9 cellular contexts compared by ENCODE assay signal in genomic region chr17:42289863-42290165, GRCh38. TPM values are rescaled to one million over a fixed set of nuclear protein-coding genes. Genes with fewer than 3 reads are reported as not detected.
DNase-seq lines count a peak whose midpoint lies in the region; ATAC-seq and TF ChIP-seq lines count a peak whose summit lies in the region.
"Had no signal": no experiment of that assay in that cellular context is flagged by ENCODE, and none has a peak within 500 bp of the region (broad histone marks: within the 10 kb centered on the region; RNA-seq: fewer than 3 reads in every experiment).

No MANE protein-coding gene starts in this region.

- DNase-seq in activated CD8-positive, alpha-beta memory T cell treated with anti-CD3 and anti-CD28 coated beads, Interleukin-2, amount 10 ng/mL, durations not matched to agents 7 days and 5 days, result no peak
- DNase-seq in islet precursor cell, result peak; percentile 48
- DNase-seq in stimulated activated CD8-positive, alpha-beta memory T cell treated with anti-CD3 and anti-CD28 coated beads, Interleukin-15, amount 100 ng/mL, for 4 hours (ENCODE audit: low read depth in 2 of 2), result peak; percentile 61 to 82
- DNase-seq in SW 1271 (lab: John Stamatoyannopoulos, UW), result no peak
- DNase-seq in foreskin fibroblast, result no peak
- no peak for DNase-seq in mucosa of gallbladder (ENCODE audit: low spot score)
- DNase-seq: NCI-H82 had no signal

- no peaks in the 10 kb centered on the region for H3K9me3 ChIP-seq in KOPT-K1 (ENCODE audit: insufficient read depth, low read length, poor library complexity, severe bottlenecking)

- no peak for TF ChIP-seq CTCF in foreskin fibroblast (IDR thresholded peaks at IDR 0.05; ENCODE audit: low read depth, low read length)

- peaks cover 55% of the 10 kb centered on the region for H3K36me3 ChIP-seq in KOPT-K1 (ENCODE audit: insufficient read depth, low read length)

- peak overlapping the region; percentile 96 for H3K27ac ChIP-seq in KOPT-K1 (ENCODE audit: low read depth, low read length, poor library complexity, severe bottlenecking)

- peaks cover 19% of the 10 kb centered on the region for H3K36me3 Mint-ChIP-seq in activated CD8-positive, alpha-beta memory T cell treated with anti-CD3 and anti-CD28 coated beads, Interleukin-2, amount 10 ng/mL, durations not matched to agents 7 days and 5 days

- peak overlapping the region; percentile 96 for H3K4me3 Mint-ChIP-seq in activated CD8-positive, alpha-beta memory T cell treated with anti-CD3 and anti-CD28 coated beads, Interleukin-2, amount 10 ng/mL, durations not matched to agents 7 days and 5 days

- H3K27me3 Mint-ChIP-seq in activated CD8-positive, alpha-beta memory T cell treated with anti-CD3 and anti-CD28 coated beads, Interleukin-2, amount 10 ng/mL, durations not matched to agents 7 days and 5 days, result no peaks in the 10 kb centered on the region

- no peaks in the 10 kb centered on the region for H3K9me3 Mint-ChIP-seq in activated CD8-positive, alpha-beta memory T cell treated with anti-CD3 and anti-CD28 coated beads, Interleukin-2, amount 10 ng/mL, durations not matched to agents 7 days and 5 days (ENCODE audit: low read depth)

- no peak for ATAC-seq in activated CD8-positive, alpha-beta memory T cell treated with anti-CD3 and anti-CD28 coated beads, Interleukin-2, amount 10 ng/mL, durations not matched to agents 7 days and 5 days
- ATAC-seq in HG02852 (IDR thresholded peaks at IDR 0.05; ENCODE audit: unreplicated experiment), result no peak

- H3K4me1 Mint-ChIP-seq in activated CD8-positive, alpha-beta memory T cell treated with anti-CD3 and anti-CD28 coated beads, Interleukin-2, amount 10 ng/mL, durations not matched to agents 7 days and 5 days, result peaks cover 55% of the 10 kb centered on the region

- CTCF ChIA-PET in activated CD8-positive, alpha-beta memory T cell treated with anti-CD3 and anti-CD28 coated beads, Interleukin-2, amount 10 ng/mL, durations not matched to agents 7 days and 5 days (lab: Charles Lee), result interaction anchor here (0.8 to 3.5 kb wide), 10 partner anchors 11 to 270 kb away, joined by 3 to 24 read pairs (median 4); partner anchors contain the start of gene NKIRAS2

- no peak overlapping the region for H3K4me3 ChIP-seq in foreskin fibroblast (ENCODE audit: low read depth in 1 of 2, low read length in 2 of 2)

- peak overlapping the region; percentile 84 for H3K27ac Mint-ChIP-seq in activated CD8-positive, alpha-beta memory T cell treated with anti-CD3 and anti-CD28 coated beads, Interleukin-2, amount 10 ng/mL, durations not matched to agents 7 days and 5 days

RNA-seq across cellular contexts. Expression of gene STAT5A, which starts 1.5 kb away (rescaled TPM):
- 100 to 1,000 TPM; 118 to 127 TPM for total RNA-seq in activated CD8-positive, alpha-beta memory T cell treated with anti-CD3 and anti-CD28 coated beads, Interleukin-2, amount 10 ng/mL, durations not matched to agents 7 days and 5 days
- 30.8 TPM for total RNA-seq in mucosa of gallbladder

RNA-seq across cellular contexts. Expression of gene STAT5B, which starts 13.6 kb away (rescaled TPM):
- 100 to 1,000 TPM; 112 to 116 TPM for total RNA-seq in activated CD8-positive, alpha-beta memory T cell treated with anti-CD3 and anti-CD28 coated beads, Interleukin-2, amount 10 ng/mL, durations not matched to agents 7 days and 5 days
- 61.7 TPM for total RNA-seq in mucosa of gallbladder

Comparison
In these comparisons a context has a peak if more than half of its experiments do, and no peak if none do; other contexts are left out.
1. DNase-seq: peak in islet precursor cell (single experiment) and stimulated activated CD8-positive, alpha-beta memory T cell treated with anti-CD3 and anti-CD28 coated beads, Interleukin-15, amount 100 ng/mL, for 4 hours (2 of 2); none in activated CD8-positive, alpha-beta memory T cell treated with anti-CD3 and anti-CD28 coated beads, Interleukin-2, amount 10 ng/mL, durations not matched to agents 7 days and 5 days (single experiment), SW 1271 (0 of 2), foreskin fibroblast (0 of 2) and mucosa of gallbladder (single experiment).